In the genomic region with DNA sequence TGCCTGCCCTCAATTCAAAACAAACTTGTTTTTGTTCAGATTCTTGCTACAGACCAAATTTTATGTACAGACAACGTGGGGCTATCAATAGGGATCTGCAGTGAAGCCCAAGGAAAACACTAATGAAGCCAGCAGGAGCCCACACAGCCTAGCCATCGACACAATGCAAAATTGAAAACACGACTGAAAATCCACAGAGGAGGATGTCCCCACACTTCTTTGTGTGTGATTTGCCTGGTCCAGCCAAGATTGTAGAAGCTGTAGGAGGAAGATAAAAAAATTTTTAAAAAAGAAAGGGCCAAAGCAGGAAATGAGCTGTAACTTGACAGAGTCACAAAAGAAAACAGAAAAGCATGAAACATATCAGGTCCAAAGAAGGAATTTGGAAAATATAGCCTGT, we compare ENCODE assay signal across 21 cellular contexts. TPM values are rescaled to one million over a fixed set of nuclear protein-coding genes. Genes with fewer than 3 reads are reported as not detected.
DNase-seq lines count a peak whose midpoint lies in the region; ATAC-seq and FAIRE-seq lines count a peak whose summit lies in the region.
"Had no signal": no experiment of that assay in that cellular context is flagged by ENCODE, and none has a peak within 500 bp of the region (broad histone marks: within the 10 kb centered on the region; RNA-seq: fewer than 3 reads in every experiment).

No MANE protein-coding gene starts in this region.

- no peak overlapping the region for H3K4me3 ChIP-seq in small intestine (ENCODE audit: low read depth in 1 of 2, low read length in 2 of 2)
- H3K4me3 ChIP-seq: BLaER1 treated with 17β-estradiol and CSF1 and Interleukin-3, amounts not matched to agents 10 nM and 100 nM; GM23248 had no signal

- ATAC-seq in activated T-cell treated with anti-CD3 and anti-CD28 coated beads, Interleukin-2, amount 50 U/mL, for 72 hours (replicated peaks in 1 of 2): no peak
- no peak for ATAC-seq in activated T-helper 17 cell treated with anti-CD3 and anti-CD28 coated beads, Interleukin-2, amount 50 U/mL, for 72 hours (replicated peaks)
- ATAC-seq in left ventricle myocardium superior: peak; percentile 42
- ATAC-seq in stimulated activated effector memory CD8-positive, alpha-beta T cell treated with anti-CD3 and anti-CD28 coated beads, Interleukin-12 subunit alpha, Interleukin-12 subunit beta, amount 100 ng/mL, for 72 hours: no peak
- ATAC-seq: HCT116 had no signal

- H3K4me1 ChIP-seq in small intestine (ENCODE audit: control insufficient read depth in 2 of 2, insufficient read depth in 1 of 2, low read depth in 1 of 2, low read length in 1 of 2): peaks cover 6 to 7% of the 10 kb centered on the region in 2 donors

- peak overlapping the region; percentile 31 for H3K27ac Mint-ChIP-seq in activated T-cell treated with anti-CD3 and anti-CD28 coated beads, Interleukin-2, amount 50 U/mL, for 72 hours
- H3K27ac Mint-ChIP-seq in activated T-cell treated with anti-CD3 and anti-CD28 coated beads, Interleukin-2, amount 50 U/mL, for 24 hours: no peak overlapping the region
- H3K27ac Mint-ChIP-seq in activated T-helper 17 cell treated with anti-CD3 and anti-CD28 coated beads, Interleukin-2, amount 50 U/mL, for 72 hours: peak overlapping the region; percentile 37
- H3K27ac Mint-ChIP-seq in stimulated activated effector memory CD8-positive, alpha-beta T cell treated with anti-CD3 and anti-CD28 coated beads, Interleukin-12 subunit alpha, Interleukin-12 subunit beta, amount 100 ng/mL, for 72 hours: no peak overlapping the region

- H3K27me3 Mint-ChIP-seq in activated T-cell treated with anti-CD3 and anti-CD28 coated beads, Interleukin-2, amount 50 U/mL, for 72 hours (ENCODE audit: low read depth): peaks cover 42% of the 10 kb centered on the region
- peaks cover 12% of the 10 kb centered on the region for H3K27me3 Mint-ChIP-seq in activated T-cell treated with anti-CD3 and anti-CD28 coated beads, Interleukin-2, amount 50 U/mL, for 24 hours
- peaks cover 14% of the 10 kb centered on the region for H3K27me3 Mint-ChIP-seq in activated T-helper 17 cell treated with anti-CD3 and anti-CD28 coated beads, Interleukin-2, amount 50 U/mL, for 72 hours

- H3K9me3 Mint-ChIP-seq in activated T-cell treated with anti-CD3 and anti-CD28 coated beads, Interleukin-2, amount 50 U/mL, for 72 hours: no peaks in the 10 kb centered on the region
- H3K9me3 Mint-ChIP-seq in activated T-cell treated with anti-CD3 and anti-CD28 coated beads, Interleukin-2, amount 50 U/mL, for 24 hours: no peaks in the 10 kb centered on the region
- no peaks in the 10 kb centered on the region for H3K9me3 Mint-ChIP-seq in activated T-helper 17 cell treated with anti-CD3 and anti-CD28 coated beads, Interleukin-2, amount 50 U/mL, for 72 hours
- no peaks in the 10 kb centered on the region for H3K9me3 Mint-ChIP-seq in stimulated activated effector memory CD8-positive, alpha-beta T cell treated with anti-CD3 and anti-CD28 coated beads, Interleukin-12 subunit alpha, Interleukin-12 subunit beta, amount 100 ng/mL, for 72 hours

- peaks cover 37% of the 10 kb centered on the region for H3K4me1 Mint-ChIP-seq in activated T-cell treated with anti-CD3 and anti-CD28 coated beads, Interleukin-2, amount 50 U/mL, for 72 hours (ENCODE audit: low read depth)
- H3K4me1 Mint-ChIP-seq in activated T-cell treated with anti-CD3 and anti-CD28 coated beads, Interleukin-2, amount 50 U/mL, for 24 hours (ENCODE audit: low read depth): peaks cover 28% of the 10 kb centered on the region
- H3K4me1 Mint-ChIP-seq in activated T-helper 17 cell treated with anti-CD3 and anti-CD28 coated beads, Interleukin-2, amount 50 U/mL, for 72 hours: peaks cover 34% of the 10 kb centered on the region
- peaks cover 41% of the 10 kb centered on the region for H3K4me1 Mint-ChIP-seq in stimulated activated effector memory CD8-positive, alpha-beta T cell treated with anti-CD3 and anti-CD28 coated beads, Interleukin-12 subunit alpha, Interleukin-12 subunit beta, amount 100 ng/mL, for 72 hours

- H3K27me3 ChIP-seq in small intestine (ENCODE audit: control insufficient read depth in 2 of 2, insufficient read depth in 2 of 2, low read length in 2 of 2): no peaks in the 10 kb centered on the region
- H3K27me3 ChIP-seq: BLaER1 treated with 17β-estradiol and CSF1 and Interleukin-3, amounts not matched to agents 10 nM and 100 nM had no signal

- H3K36me3 ChIP-seq in small intestine (ENCODE audit: control insufficient read depth in 2 of 2, insufficient read depth in 2 of 2, low read length in 2 of 2): no peaks in the 10 kb centered on the region
- H3K36me3 ChIP-seq: BLaER1 treated with 17β-estradiol and CSF1 and Interleukin-3, amounts not matched to agents 10 nM and 100 nM had no signal

- intact Hi-C loops in left ventricle myocardium superior (cut with micrococcal nuclease): loop anchor here (2.0 kb wide), 1 partner anchor 121 kb away; no protein-coding TSS in a partner anchor

- peaks cover 0 to 1% of the 10 kb centered on the region in 2 donors for H3K36me3 Mint-ChIP-seq in activated T-cell treated with anti-CD3 and anti-CD28 coated beads, Interleukin-2, amount 50 U/mL, for 72 hours (ENCODE audit: insufficient read depth in 2 of 2)
- no peaks in the 10 kb centered on the region for H3K36me3 Mint-ChIP-seq in activated T-cell treated with anti-CD3 and anti-CD28 coated beads, Interleukin-2, amount 50 U/mL, for 24 hours (ENCODE audit: low read depth)
- no peaks in the 10 kb centered on the region for H3K36me3 Mint-ChIP-seq in activated T-helper 17 cell treated with anti-CD3 and anti-CD28 coated beads, Interleukin-2, amount 50 U/mL, for 72 hours (ENCODE audit: low read depth)
- H3K36me3 Mint-ChIP-seq in stimulated activated effector memory CD8-positive, alpha-beta T cell treated with anti-CD3 and anti-CD28 coated beads, Interleukin-12 subunit alpha, Interleukin-12 subunit beta, amount 100 ng/mL, for 72 hours: peaks cover 5% of the 10 kb centered on the region

- FAIRE-seq in small intestine (lab: Jason Lieb, UNC): no peak
- no peak for FAIRE-seq in GM19239 (lab: Jason Lieb, UNC)
- FAIRE-seq: A204.1, HTR-8/SVneo had no signal

- no peak overlapping the region for H3K27ac ChIP-seq in small intestine (ENCODE audit: low read depth in 1 of 2, low read length in 1 of 2)
- H3K27ac ChIP-seq: BLaER1 treated with 17β-estradiol and CSF1 and Interleukin-3, amounts not matched to agents 10 nM and 100 nM; GM23248; HL-60 had no signal

- no peak for DNase-seq in activated T-cell treated with anti-CD3 and anti-CD28 coated beads, Interleukin-2, amount 50 U/mL, for 72 hours
- no peak for DNase-seq in activated T-cell treated with anti-CD3 and anti-CD28 coated beads, Interleukin-2, amount 50 U/mL, for 24 hours
- DNase-seq in left ventricle myocardium superior (no peak), NCI-H1105 (lab: John Stamatoyannopoulos, UW) (no peak), small intestine (no peak), GM19239 (ENCODE audit: insufficient read length, low spot score) (no peak)
- no peak for DNase-seq in stimulated activated effector memory CD8-positive, alpha-beta T cell treated with anti-CD3 and anti-CD28 coated beads, Interleukin-12 subunit alpha, Interleukin-12 subunit beta, amount 100 ng/mL, for 72 hours (ENCODE audit: low spot score in 2 of 2)
- DNase-seq: DMS79 treated with DMSO at 0.1 percent for 48 hours, GM23248, MV-4-11, NCI-H1417 treated with DMSO at 0.1 percent for 48 hours, NCI-H1930, NCI-H446, NCI-H69 had no signal

- H3K4me3 Mint-ChIP-seq in activated T-cell treated with anti-CD3 and anti-CD28 coated beads, Interleukin-2, amount 50 U/mL, for 72 hours: peak overlapping the region in 1 of 2 donors; percentile 40
- no peak overlapping the region for H3K4me3 Mint-ChIP-seq in activated T-cell treated with anti-CD3 and anti-CD28 coated beads, Interleukin-2, amount 50 U/mL, for 24 hours
- peak overlapping the region; percentile 42 for H3K4me3 Mint-ChIP-seq in activated T-helper 17 cell treated with anti-CD3 and anti-CD28 coated beads, Interleukin-2, amount 50 U/mL, for 72 hours
- H3K4me3 Mint-ChIP-seq in stimulated activated effector memory CD8-positive, alpha-beta T cell treated with anti-CD3 and anti-CD28 coated beads, Interleukin-12 subunit alpha, Interleukin-12 subunit beta, amount 100 ng/mL, for 72 hours: peak overlapping the region; percentile 41

- WGBS in small intestine, 3 donors: 67 to 85% (median 76%) methylated on average over 3 of the region's 3 CpGs

- no peaks in the 10 kb centered on the region for H3K9me3 ChIP-seq in small intestine (ENCODE audit: control insufficient read depth, low read depth)
- H3K9me3 ChIP-seq: BLaER1 treated with 17β-estradiol and CSF1 and Interleukin-3, amounts not matched to agents 10 nM and 100 nM had no signal

RNA-seq across cellular contexts. Expression of gene HTR4, which starts 34.8 kb away (rescaled TPM):
- total RNA-seq in activated T-cell treated with anti-CD3 and anti-CD28 coated beads, Interleukin-2, amount 50 U/mL, for 72 hours: not detected
- total RNA-seq in activated T-helper 17 cell treated with anti-CD3 and anti-CD28 coated beads, Interleukin-2, amount 50 U/mL, for 72 hours: not detected
- not detected for total RNA-seq in left ventricle myocardium superior
- 1 to 10 TPM; 1.6 to 8.7 (median 5.6) TPM for polyA plus RNA-seq in small intestine
- total RNA-seq: G401, GM23248 had no signal
- polyA plus RNA-seq: GM23248 had no signal

Comparison
In these comparisons a context has a peak if more than half of its experiments do, and no peak if none do; other contexts are left out.
1. H3K27ac Mint-ChIP-seq: peak in activated T-cell treated with anti-CD3 and anti-CD28 coated beads, Interleukin-2, amount 50 U/mL, for 72 hours (single experiment) and activated T-helper 17 cell treated with anti-CD3 and anti-CD28 coated beads, Interleukin-2, amount 50 U/mL, for 72 hours (single experiment); none in activated T-cell treated with anti-CD3 and anti-CD28 coated beads, Interleukin-2, amount 50 U/mL, for 24 hours (single experiment) and stimulated activated effector memory CD8-positive, alpha-beta T cell treated with anti-CD3 and anti-CD28 coated beads, Interleukin-12 subunit alpha, Interleukin-12 subunit beta, amount 100 ng/mL, for 72 hours (single experiment).